Comparison of ENCODE assay signal across 9 cellular contexts in the genomic region with DNA sequence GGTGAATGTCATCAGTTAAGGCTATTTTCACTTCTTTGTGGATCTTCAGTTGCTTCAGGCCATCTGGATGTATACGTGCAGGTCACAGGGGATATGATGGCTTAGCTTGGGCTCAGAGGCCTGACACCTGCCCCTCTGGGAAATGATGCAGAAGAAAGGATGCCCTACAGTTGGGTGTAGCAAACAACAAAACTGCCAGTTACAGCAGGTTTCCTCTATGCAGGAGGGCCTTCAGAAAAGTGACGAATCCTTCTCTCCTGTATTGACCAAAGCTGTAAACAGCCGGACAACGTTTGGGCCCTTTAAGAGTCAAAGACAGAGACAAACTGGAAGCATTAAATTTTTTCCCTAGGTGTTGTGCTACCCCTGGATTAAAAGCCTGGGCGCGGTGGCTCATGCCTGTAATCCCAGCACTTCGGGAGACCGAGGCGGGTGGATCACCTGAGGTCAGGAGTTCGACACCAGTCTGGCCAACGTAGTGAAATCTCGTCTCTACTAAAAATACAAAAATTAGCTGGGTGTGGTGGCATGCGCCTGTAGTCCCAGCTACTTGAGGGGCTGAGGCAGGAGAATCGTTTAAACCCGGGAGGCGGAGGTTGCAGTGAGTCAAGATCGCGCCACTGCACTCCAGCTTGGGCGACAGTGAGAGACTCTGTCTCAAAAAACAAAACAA. TPM values are rescaled to one million over a fixed set of nuclear protein-coding genes. Genes with fewer than 3 reads are reported as not detected.
DNase-seq lines count a peak whose midpoint lies in the region; ATAC-seq and TF ChIP-seq lines count a peak whose summit lies in the region.
"Not testable (repeated sequence)": the region's sequence is repeated elsewhere in the genome, so short reads cannot be mapped to it uniquely, and the experiment has no call there.
"Had no signal": no experiment of that assay in that cellular context is flagged by ENCODE, and none has a peak within 500 bp of the region (broad histone marks: within the 10 kb centered on the region; RNA-seq: fewer than 3 reads in every experiment).

No MANE protein-coding gene starts in this region.

- TF ChIP-seq POLR2A in gastroesophageal sphincter (IDR thresholded peaks at IDR 0.05); sigmoid colon (IDR thresholded peaks at IDR 0.05): not testable (repeated sequence)

- ATAC-seq in activated CD8-positive, alpha-beta T cell treated with anti-CD3 and anti-CD28 coated beads for 36 hours; gastroesophageal sphincter; aorta (ENCODE audit: low FRiP score): not testable (repeated sequence)

- POLR2A ChIA-PET in activated CD8-positive, alpha-beta T cell treated with anti-CD3 and anti-CD28 coated beads for 36 hours (lab: Charles Lee), result interaction anchor here (0.6 to 1.8 kb wide), 10 partner anchors 12 to 588 kb away, joined by 3 to 9 read pairs (median 4); a partner anchor contains a TSS

- DNase-seq in GM12865 (ENCODE audit: low read depth); sigmoid colon; aorta: not testable (repeated sequence)
- peak; percentile 7 for DNase-seq in NCI-H2171 treated with DMSO at 0.1 percent for 48 hours (lab: John Stamatoyannopoulos, UW)
- peak; percentile 3 for DNase-seq in activated CD8-positive, alpha-beta T cell treated with anti-CD3 and anti-CD28 coated beads for 36 hours
- peak in 1 of 61 donors; percentile 42 for DNase-seq in caudate nucleus (lab: John Stamatoyannopoulos, UW)

- H3K9me3 Mint-ChIP-seq in activated CD8-positive, alpha-beta T cell treated with anti-CD3 and anti-CD28 coated beads for 36 hours, result not testable (repeated sequence)

- not testable (repeated sequence) for H3K9me3 ChIP-seq in gastroesophageal sphincter; mesodermal cell (ENCODE audit: control insufficient read depth, low read length); sigmoid colon; aorta (ENCODE audit: control insufficient read depth, low read length)

- not testable (repeated sequence) for H3K27me3 Mint-ChIP-seq in activated CD8-positive, alpha-beta T cell treated with anti-CD3 and anti-CD28 coated beads for 36 hours

- CTCF ChIA-PET in activated CD8-positive, alpha-beta T cell treated with anti-CD3 and anti-CD28 coated beads for 36 hours (lab: Charles Lee), result interaction anchor here (1.2 to 1.8 kb wide), 2 partner anchors 50 to 52 kb away, joined by 4 to 5 read pairs; a partner anchor contains a TSS

- H3K27ac ChIP-seq in caudate nucleus (ENCODE audit: low read depth, low read length) (peak overlapping the region; percentile 60), gastroesophageal sphincter (peak overlapping the region; percentile 73 to 96 (median 94)), mesodermal cell (ENCODE audit: low read depth, low read length, severe bottlenecking) (peak overlapping the region; percentile 71), sigmoid colon (peak overlapping the region; percentile 90 to 96 (median 92)), aorta (ENCODE audit: low read depth in 1 of 2, low read length in 2 of 2) (peak overlapping the region in 1 of 2 donors; percentile 47)

- peak overlapping the region; percentile 99 for H3K4me3 Mint-ChIP-seq in activated CD8-positive, alpha-beta T cell treated with anti-CD3 and anti-CD28 coated beads for 36 hours

- H3K4me1 Mint-ChIP-seq in activated CD8-positive, alpha-beta T cell treated with anti-CD3 and anti-CD28 coated beads for 36 hours (ENCODE audit: low read depth), result peaks cover 37% of the 10 kb centered on the region

- H3K36me3 ChIP-seq in gastroesophageal sphincter (peaks cover 0 to 56% of the 10 kb centered on the region in 2 donors), mesodermal cell (ENCODE audit: control insufficient read depth, insufficient read depth, low read length) (peaks cover 51% of the 10 kb centered on the region), sigmoid colon (peaks cover 3 to 46% (median 20%) of the 10 kb centered on the region in 4 donors)
- H3K36me3 ChIP-seq in aorta (ENCODE audit: control insufficient read depth in 1 of 2, insufficient read depth in 2 of 2, low read length in 1 of 2), result not testable (repeated sequence)

- TF ChIP-seq CTCF in GM12865 (IDR thresholded peaks at IDR 0.05; ENCODE audit: insufficient read depth, low read depth, low read length, missing control alignments); activated CD8-positive, alpha-beta T cell treated with anti-CD3 and anti-CD28 coated beads for 36 hours (IDR thresholded peaks at IDR 0.05); gastroesophageal sphincter (IDR thresholded peaks at IDR 0.05); sigmoid colon (IDR thresholded peaks at IDR 0.05): not testable (repeated sequence)

- H3K27me3 ChIP-seq in gastroesophageal sphincter; sigmoid colon; aorta (ENCODE audit: control insufficient read depth in 1 of 2, insufficient read depth in 2 of 2, low read length in 1 of 2): not testable (repeated sequence)

- H3K36me3 Mint-ChIP-seq in activated CD8-positive, alpha-beta T cell treated with anti-CD3 and anti-CD28 coated beads for 36 hours (ENCODE audit: low read depth), result peaks cover 43% of the 10 kb centered on the region

- 0 to 18% methylated on average over 3 to 7 of the region's 19 CpGs for WGBS in gastroesophageal sphincter (ENCODE audit: low coverage in 1 of 2), 2 donors
- 69 to 87% methylated on average over 11 to 18 of the region's 19 CpGs for WGBS in mesodermal cell (ENCODE audit: insufficient coverage in 2 of 2), 2 experiments
- 13 to 38% methylated on average over 19 of the region's 19 CpGs for WGBS in sigmoid colon, 2 donors
- WGBS in aorta, 2 donors, result 36 to 38% methylated on average over 19 of the region's 19 CpGs

- peaks cover 2 to 41% (median 6%) of the 10 kb centered on the region in 3 donors for H3K4me1 ChIP-seq in gastroesophageal sphincter
- H3K4me1 ChIP-seq in mesodermal cell (ENCODE audit: control insufficient read depth, insufficient read depth, low read length, poor library complexity, severe bottlenecking); aorta (ENCODE audit: control insufficient read depth in 1 of 2, insufficient read depth in 2 of 2, low read length in 2 of 2): not testable (repeated sequence)
- peaks cover 0 to 23% (median 15%) of the 10 kb centered on the region in 4 donors for H3K4me1 ChIP-seq in sigmoid colon

- intact Hi-C loops in activated CD8-positive, alpha-beta T cell treated with anti-CD3 and anti-CD28 coated beads for 36 hours (cut with micrococcal nuclease); aorta (cut with DNase I): not testable (repeated sequence)
- intact Hi-C loops in sigmoid colon (cut with DNase I), result loop anchor here (5.0 kb wide), 2 partner anchors 49 to 134 kb away; a partner anchor contains a TSS

- not testable (repeated sequence) for TF ChIP-seq EP300 in gastroesophageal sphincter (IDR thresholded peaks at IDR 0.05); sigmoid colon (IDR thresholded peaks at IDR 0.05)

- H3K4me3 ChIP-seq in GM12865 (ENCODE audit: low read depth, low read length), result peak overlapping the region; percentile 66
- peak overlapping the region; percentile 57 to 88 for H3K4me3 ChIP-seq in gastroesophageal sphincter
- H3K4me3 ChIP-seq in mesodermal cell (ENCODE audit: extremely low read depth, insufficient read depth, low read length, poor library complexity, severe bottlenecking), result peak overlapping the region; percentile 81
- H3K4me3 ChIP-seq in sigmoid colon, result peak overlapping the region; percentile 80 to 98 (median 92)
- peak overlapping the region; percentile 12 to 36 for H3K4me3 ChIP-seq in aorta (ENCODE audit: low read length in 2 of 2)

- H3K27ac Mint-ChIP-seq in activated CD8-positive, alpha-beta T cell treated with anti-CD3 and anti-CD28 coated beads for 36 hours, result peak overlapping the region; percentile 99

RNA-seq across cellular contexts. Expression of a gene that starts 49.3 kb away (rescaled TPM):
- 10 to 100 TPM; 13.5 to 13.6 TPM for total RNA-seq in activated CD8-positive, alpha-beta T cell treated with anti-CD3 and anti-CD28 coated beads for 36 hours
- total RNA-seq in gastroesophageal sphincter (under 1 TPM in 2 of 4 donors, not detected in 2; 0.40 to 0.49 TPM), sigmoid colon (1 to 10 TPM in 1 of 4 donors, under 1 TPM in 1, not detected in 2; 0.71 to 1.1 TPM), aorta (under 1 TPM in 1 of 2 donors, not detected in 1; 0.51 TPM)
- polyA plus RNA-seq in mesodermal cell (2013, experiment 1 of 2), result 16.7 TPM
- polyA plus RNA-seq in mesodermal cell (2013, experiment 2 of 2), result 19.9 TPM
- polyA plus RNA-seq in sigmoid colon (10 to 100 TPM in 1 of 3 donors, 1 to 10 TPM in 2; 1.8 to 10.8 (median 5.1) TPM), aorta (1 to 10 TPM in 1 of 2 donors, under 1 TPM in 1; 0.51 to 2.0 TPM)

RNA-seq across cellular contexts. Expression of a gene that starts 49.6 kb away (rescaled TPM):
- total RNA-seq in activated CD8-positive, alpha-beta T cell treated with anti-CD3 and anti-CD28 coated beads for 36 hours, result 100 to 1,000 TPM; 163 to 170 TPM
- total RNA-seq in gastroesophageal sphincter (1 to 10 TPM in 3 of 4 donors, under 1 TPM in 1; 0.47 to 4.6 (median 3.4) TPM), sigmoid colon (10 to 100 TPM in 1 of 4 donors, 1 to 10 TPM in 2, under 1 TPM in 1; 0.16 to 13.7 (median 1.5) TPM), aorta (1 to 10 TPM; 2.9 to 6.7 TPM)
- 84.4 TPM for polyA plus RNA-seq in mesodermal cell (2013, experiment 1 of 2)
- 105 TPM for polyA plus RNA-seq in mesodermal cell (2013, experiment 2 of 2)
- polyA plus RNA-seq in sigmoid colon (10 to 100 TPM in 2 of 3 donors, 1 to 10 TPM in 1; 5.4 to 34.7 (median 10.9) TPM), aorta (1 to 10 TPM in 1 of 2 donors, under 1 TPM in 1; 0.90 to 9.0 TPM)

RNA-seq across cellular contexts. Expression of a gene that starts 52.0 kb away (rescaled TPM):
- 10 to 100 TPM; 31.6 to 34.7 TPM for total RNA-seq in activated CD8-positive, alpha-beta T cell treated with anti-CD3 and anti-CD28 coated beads for 36 hours
- total RNA-seq in gastroesophageal sphincter (100 to 1,000 TPM; 102 to 127 (median 112) TPM), sigmoid colon (100 to 1,000 TPM; 101 to 118 (median 105) TPM), aorta (10 to 100 TPM; 60.4 to 60.8 TPM)
- 90.6 TPM for polyA plus RNA-seq in mesodermal cell (2013, experiment 1 of 2)
- 89.1 TPM for polyA plus RNA-seq in mesodermal cell (2013, experiment 2 of 2)
- polyA plus RNA-seq in sigmoid colon (100 to 1,000 TPM; 126 to 270 (median 152) TPM), aorta (10 to 100 TPM; 28.1 to 44.8 TPM)

RNA-seq across cellular contexts. Expression of a gene that starts 52.6 kb away (rescaled TPM):
- not detected for total RNA-seq in activated CD8-positive, alpha-beta T cell treated with anti-CD3 and anti-CD28 coated beads for 36 hours
- total RNA-seq in gastroesophageal sphincter (not detected), sigmoid colon (not detected), aorta (not detected)
- polyA plus RNA-seq in mesodermal cell (2013, experiment 1 of 2), result not detected
- not detected for polyA plus RNA-seq in mesodermal cell (2013, experiment 2 of 2)
- polyA plus RNA-seq in sigmoid colon (under 1 TPM in 1 of 3 donors, not detected in 2; 0.03 TPM), aorta (not detected)
- total RNA-seq: HT1080 had no signal

Comparison
In these comparisons a context has a peak if more than half of its experiments do, and no peak if none do; other contexts are left out.
1. H3K4me3 ChIP-seq: peak in every context shown above with its lines; median percentile 92 in sigmoid colon; 81 in mesodermal cell; 72 in gastroesophageal sphincter; 66 in GM12865; 24 in aorta.
2. RNA of a gene that starts 49.3 kb away (total RNA-seq): 13.5 to 13.6 TPM in activated CD8-positive, alpha-beta T cell treated with anti-CD3 and anti-CD28 coated beads for 36 hours; 0.71 to 1.1 TPM in sigmoid colon, 0.51 TPM in aorta and 0.40 to 0.49 TPM in gastroesophageal sphincter; every median in the first group is over 4 times any median in the second.
3. RNA of a gene that starts 49.6 kb away (total RNA-seq): 163 to 170 TPM in activated CD8-positive, alpha-beta T cell treated with anti-CD3 and anti-CD28 coated beads for 36 hours; 2.9 to 6.7 TPM in aorta, 0.47 to 4.6 TPM in gastroesophageal sphincter and 0.16 to 13.7 TPM in sigmoid colon; every median in the first group is over 10 times any median in the second.